In the genomic region with DNA sequence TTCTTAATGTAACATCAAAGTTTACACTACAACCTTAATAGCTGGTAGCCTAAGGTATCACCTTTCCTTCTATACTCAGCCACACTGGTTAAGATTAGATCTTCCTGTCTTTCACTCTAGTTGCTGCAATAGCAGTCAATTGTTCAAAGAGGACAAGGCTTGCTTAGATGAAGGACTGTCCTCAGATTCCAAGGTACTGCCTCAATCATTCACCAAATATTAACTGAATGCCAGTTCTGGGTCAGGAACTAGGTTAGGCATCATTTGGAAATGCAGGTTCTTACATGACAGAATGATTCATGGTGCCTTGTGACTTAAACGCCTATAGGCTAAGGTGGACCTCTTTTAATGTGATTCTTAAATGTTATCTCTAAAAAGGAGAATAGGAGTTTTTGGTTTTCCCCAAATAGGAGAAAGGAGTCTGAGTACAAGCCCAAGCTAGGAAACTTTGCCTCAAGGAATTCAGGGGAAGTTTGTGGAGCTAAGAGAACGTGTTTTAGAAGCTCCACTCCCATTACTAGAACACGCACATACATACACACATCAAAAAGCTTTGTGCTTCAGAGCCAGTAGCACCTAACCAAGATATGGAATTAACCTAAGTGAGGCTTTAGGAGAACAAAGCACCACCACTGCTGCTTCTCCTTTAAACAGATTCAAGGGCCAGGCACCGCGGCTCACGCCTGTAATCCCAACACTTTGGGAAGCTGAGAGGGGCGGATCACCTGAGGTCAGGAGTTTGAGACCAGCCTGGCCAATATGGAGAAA, we compare ENCODE assay signal across 1 cellular context.
TF ChIP-seq lines count a peak whose summit lies in the region.

No MANE protein-coding gene starts in this region.

TF ChIP-seq in HepG2, 621 proteins besides CTCF, POLR2A, EP300 and RAD21:
- TF ChIP-seq ZNF570 (CRISPR knock-in tag; IDR thresholded peaks at IDR 0.05; ENCODE audit: borderline replicate concordance) = no peak
- no peak for TF ChIP-seq CERS6 (CRISPR knock-in tag; IDR thresholded peaks at IDR 0.05)
- TF ChIP-seq ZNF629 (CRISPR knock-in tag; conservative IDR thresholded peaks at IDR 0.05) = no peak
- TF ChIP-seq ZNF841 (CRISPR knock-in tag; IDR thresholded peaks at IDR 0.05; ENCODE audit: borderline replicate concordance) = no peak
- no peak for TF ChIP-seq NR2F1 (CRISPR knock-in tag; IDR thresholded peaks at IDR 0.05)
- no peak for TF ChIP-seq SMARCE1 (IDR thresholded peaks at IDR 0.05; ENCODE audit: borderline replicate concordance)
